Comparison of ENCODE assay signal across 12 cellular contexts in genomic region chr5:14268738-14269137, GRCh38.
A peak's percentile ranks its signal among the peaks of the same experiment; 100 is the strongest.
DNase-seq lines count a peak whose midpoint lies in the region; ATAC-seq and TF ChIP-seq lines count a peak whose summit lies in the region.
"Had no signal": no experiment of that assay in that cellular context is flagged by ENCODE, and none has a peak within 500 bp of the region (broad histone marks: within the 10 kb centered on the region; RNA-seq: fewer than 3 reads in every experiment).

No MANE protein-coding gene starts in this region.

- 93 to 94% methylated on average over 5 of the region's 5 CpGs for WGBS in mesodermal cell (ENCODE audit: insufficient coverage in 2 of 2), 2 experiments

- H3K79me2 ChIP-seq in ACC112 (ENCODE audit: control insufficient read depth, insufficient read depth, low read length, unreplicated experiment): peaks cover 91% of the 10 kb centered on the region

- H3K27me3 ChIP-seq in ACC112 (ENCODE audit: insufficient read depth, low read length) (no peaks in the 10 kb centered on the region), dorsolateral prefrontal cortex (peaks cover 0 to 4% (median 0%) of the 10 kb centered on the region in 45 donors)
- H3K27me3 ChIP-seq: BE2C had no signal

- intact Hi-C loops in dorsolateral prefrontal cortex (cut with DNase I): loop anchor here in 1 of 2 donors (2.0 to 10.0 kb wide), 4 partner anchors 124 to 281 kb away; no protein-coding TSS in a partner anchor

- DNase-seq in NCI-H460 (ENCODE audit: extremely low read depth, low read depth) (peak; percentile 23), dorsolateral prefrontal cortex (peak in 2 of 10 donors; percentile 50 to 51), foreskin melanocyte (no peak)
- DNase-seq: activated T-cell treated with anti-CD3 and anti-CD28 coated beads for 4 hours; naive thymus-derived CD8-positive, alpha-beta T cell had no signal

- peak overlapping the region; percentile 40; the same call in 1 of the 2 replicates for H3K4me3 ChIP-seq in ACC112 (ENCODE audit: low read depth, low read length)
- peak overlapping the region in 10 of 59 donors; percentile 3 to 26 (median 14) for H3K4me3 ChIP-seq in dorsolateral prefrontal cortex
- H3K4me3 ChIP-seq in mesodermal cell (ENCODE audit: extremely low read depth, insufficient read depth, low read length, poor library complexity, severe bottlenecking): no peak overlapping the region

- no peaks in the 10 kb centered on the region for H3K9me3 ChIP-seq in mesodermal cell (ENCODE audit: control insufficient read depth, low read length)
- H3K9me3 ChIP-seq: BE2C had no signal

- TF ChIP-seq CTCF in dorsolateral prefrontal cortex (IDR thresholded peaks at IDR 0.05 in 54 of 56, conservative IDR thresholded peaks at IDR 0.05 in 2 of 56; ENCODE audit: low read depth in 1 of 56, partially characterized antibody in 56 of 56): no peak

- H3K36me3 ChIP-seq in ACC112 (ENCODE audit: insufficient read depth, low read length) (peaks cover 16% of the 10 kb centered on the region), mesodermal cell (ENCODE audit: control insufficient read depth, insufficient read depth, low read length) (peaks cover 18% of the 10 kb centered on the region)
- H3K36me3 ChIP-seq: BE2C had no signal

- no peak for ATAC-seq in HG03280 (IDR thresholded peaks at IDR 0.05; ENCODE audit: unreplicated experiment)
- ATAC-seq in GM18519 (IDR thresholded peaks at IDR 0.05; ENCODE audit: low FRiP score, unreplicated experiment): no peak
- ATAC-seq in GM21390 (IDR thresholded peaks at IDR 0.05; ENCODE audit: unreplicated experiment): no peak
- ATAC-seq: naive thymus-derived CD8-positive, alpha-beta T cell had no signal

- peak overlapping the region; percentile 96 for H3K27ac ChIP-seq in ACC112 (ENCODE audit: low read depth, low read length)
- H3K27ac ChIP-seq in dorsolateral prefrontal cortex: peak overlapping the region in 30 of 59 donors; percentile 0 to 73 (median 34)
- peak overlapping the region; percentile 99 for H3K27ac ChIP-seq in mesodermal cell (ENCODE audit: low read depth, low read length, severe bottlenecking)
- H3K27ac ChIP-seq: KMS-11 had no signal

- peaks cover 75% of the 10 kb centered on the region for H3K4me1 ChIP-seq in ACC112 (ENCODE audit: control insufficient read depth, insufficient read depth, low read length, unreplicated experiment)
- peaks cover 64% of the 10 kb centered on the region for H3K4me1 ChIP-seq in mesodermal cell (ENCODE audit: control insufficient read depth, insufficient read depth, low read length, poor library complexity, severe bottlenecking)

- no peak overlapping the region for H2AFZ ChIP-seq in ACC112 (ENCODE audit: low read length, unreplicated experiment)

Comparison
In these comparisons a context has a peak if more than half of its experiments do, and no peak if none do; other contexts are left out.
1. H3K27ac ChIP-seq: peak in every context shown above with its lines; median percentile 99 in mesodermal cell; 96 in ACC112; 34 in dorsolateral prefrontal cortex.